In the genomic region with DNA sequence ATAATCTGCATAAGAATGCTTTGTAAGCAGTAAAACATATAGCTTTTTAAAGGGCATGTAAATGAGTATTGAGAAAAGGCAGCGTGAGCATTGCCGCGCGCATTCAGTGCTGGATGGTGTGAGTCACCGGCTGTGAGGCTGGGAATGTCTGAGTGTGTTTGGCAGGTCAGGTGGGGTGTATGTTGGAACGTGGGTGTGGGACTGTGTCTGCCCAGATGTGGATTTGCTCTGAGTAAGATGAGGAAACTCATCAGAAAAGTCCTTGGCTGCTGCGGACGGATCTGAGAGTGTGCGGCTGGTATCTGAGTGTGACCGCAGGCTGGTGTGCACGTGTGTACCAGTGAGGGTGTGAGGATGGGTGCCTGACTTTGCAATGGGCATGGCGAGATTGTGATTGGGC, we compare ENCODE assay signal across 10 cellular contexts.
DNase-seq lines count a peak whose midpoint lies in the region; ATAC-seq and TF ChIP-seq lines count a peak whose summit lies in the region.
"Had no signal": no experiment of that assay in that cellular context is flagged by ENCODE, and none has a peak within 500 bp of the region (broad histone marks: within the 10 kb centered on the region; RNA-seq: fewer than 3 reads in every experiment).

No MANE protein-coding gene starts in this region.

- in situ Hi-C loops in HAP-1 (cut with MboI; ENCODE audit: low sequenced_read_pairs), result no loop called here

- DNase-seq in HAP-1 (ENCODE audit: low spot score in 2 of 2) (peak; percentile 27 to 55), amniotic stem cell (lab: John Stamatoyannopoulos, UW) (peak; percentile 2), ureter (ENCODE audit: low spot score) (peak; percentile 61), GM10248 (ENCODE audit: extremely low spot score) (no peak)
- DNase-seq: activated naive CD8-positive, alpha-beta T cell treated with anti-CD3 and anti-CD28 coated beads for 36 hours; NCI-H1694 treated with DMSO at 0.1 percent for 48 hours had no signal

- TF ChIP-seq POLR2A in GM18505 (IDR thresholded peaks at IDR 0.05; ENCODE audit: borderline replicate concordance, extremely low read depth, insufficient read depth, insufficient read length), result no peak

- no peak overlapping the region for H3K4me3 ChIP-seq in HAP-1
- H3K4me3 ChIP-seq in iPS-15b (ENCODE audit: low read depth, low read length), result peak overlapping the region; percentile 14
- H3K4me3 ChIP-seq: skin epidermis had no signal

- H3K36me3 ChIP-seq in HAP-1 (replicated peaks), result no peaks in the 10 kb centered on the region
- no peaks in the 10 kb centered on the region for H3K36me3 ChIP-seq in iPS-15b (ENCODE audit: control insufficient read depth, insufficient read depth, low read length)

- POLR2A ChIA-PET in GM10248 (lab: Yijun Ruan, JAX), result no interaction called here

- no peak for TF ChIP-seq CTCF in GM10248 (IDR thresholded peaks at IDR 0.05; ENCODE audit: control extremely low read depth, extremely low read depth, low read depth, missing control alignments)

- no peaks in the 10 kb centered on the region for H3K27me3 ChIP-seq in HAP-1 (ENCODE audit: low read depth)
- peaks cover 88% of the 10 kb centered on the region for H3K27me3 ChIP-seq in iPS-15b (ENCODE audit: control insufficient read depth, insufficient read depth, low read length)

- H3K9me3 ChIP-seq in HAP-1 (no peaks in the 10 kb centered on the region), iPS-15b (ENCODE audit: control insufficient read depth, insufficient read depth, low read length) (no peaks in the 10 kb centered on the region)

- CTCF ChIA-PET in GM10248 (lab: Yijun Ruan, JAX), result no interaction called here

- H3K4me1 ChIP-seq in HAP-1 (peaks cover 4% of the 10 kb centered on the region), iPS-15b (ENCODE audit: control insufficient read depth, insufficient read depth, low read length) (peaks cover 36% of the 10 kb centered on the region)

- ATAC-seq in HG03342 (IDR thresholded peaks at IDR 0.05; ENCODE audit: unreplicated experiment) (no peak), GM18505 (IDR thresholded peaks at IDR 0.05; ENCODE audit: unreplicated experiment) (no peak)

- H3K9ac ChIP-seq in iPS-15b (ENCODE audit: low read depth, low read length), result no peak overlapping the region
